1 cellular context compared by ENCODE assay signal in genomic region chr10:132900211-132900756, GRCh38.
TF ChIP-seq lines count a peak whose summit lies in the region.

No MANE protein-coding gene starts in this region.

TF ChIP-seq in HepG2, 621 proteins besides CTCF, POLR2A, EP300 and RAD21:
- TF ChIP-seq CENPT (CRISPR knock-in tag; IDR thresholded peaks at IDR 0.05; ENCODE audit: low read depth): no peak
- TF ChIP-seq FLYWCH1 (CRISPR knock-in tag; IDR thresholded peaks at IDR 0.05): no peak
- TF ChIP-seq MED8 (CRISPR knock-in tag; IDR thresholded peaks at IDR 0.05; ENCODE audit: insufficient replicate concordance): no peak
- no peak for TF ChIP-seq MIER3 (CRISPR knock-in tag; IDR thresholded peaks at IDR 0.05; ENCODE audit: borderline replicate concordance)
- no peak for TF ChIP-seq PAF1 (CRISPR knock-in tag; IDR thresholded peaks at IDR 0.05)
- TF ChIP-seq GATA4 (IDR thresholded peaks at IDR 0.05; ENCODE audit: borderline replicate concordance, low read depth): no peak
- no peak for TF ChIP-seq ZBTB49 (CRISPR knock-in tag; IDR thresholded peaks at IDR 0.05; ENCODE audit: borderline replicate concordance)
- TF ChIP-seq ZNF558 (CRISPR knock-in tag; IDR thresholded peaks at IDR 0.05; ENCODE audit: borderline replicate concordance): no peak
- TF ChIP-seq ZBTB40 (IDR thresholded peaks at IDR 0.05): no peak
- no peak for TF ChIP-seq ZBTB40 (CRISPR knock-in tag; IDR thresholded peaks at IDR 0.05)
- TF ChIP-seq ISL2 (CRISPR knock-in tag; IDR thresholded peaks at IDR 0.05): no peak
- no peak for TF ChIP-seq ZNF557 (CRISPR knock-in tag; IDR thresholded peaks at IDR 0.05)
